15 cellular contexts compared by ENCODE assay signal in the genomic region with DNA sequence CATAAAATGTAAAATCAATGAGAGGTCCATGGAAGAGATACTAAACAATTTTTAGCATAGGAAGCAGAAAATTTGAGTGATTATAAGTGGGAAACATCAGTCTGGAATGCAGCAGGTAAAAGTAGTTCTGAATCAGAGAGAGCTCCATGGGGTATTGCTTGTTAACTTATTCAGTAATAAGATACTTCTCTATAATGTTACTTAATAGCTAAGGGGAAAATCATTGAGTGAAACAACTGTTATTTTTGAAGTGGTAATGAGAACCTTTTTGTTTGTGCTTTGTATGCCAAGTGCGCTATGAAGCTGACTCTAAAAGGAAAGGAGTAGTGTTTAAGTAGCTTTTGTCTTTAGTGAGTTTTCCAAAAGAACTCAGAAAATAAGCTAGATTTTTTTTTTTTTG.
A peak's percentile ranks its signal among the peaks of the same experiment; 100 is the strongest.
DNase-seq lines count a peak whose midpoint lies in the region; ATAC-seq and TF ChIP-seq lines count a peak whose summit lies in the region.
"Had no signal": no experiment of that assay in that cellular context is flagged by ENCODE, and none has a peak within 500 bp of the region (broad histone marks: within the 10 kb centered on the region; RNA-seq: fewer than 3 reads in every experiment).

No MANE protein-coding gene starts in this region.

- H3K4me3 ChIP-seq in HEK293 (ENCODE audit: low read depth, low read length), result no peak overlapping the region

- DNase-seq in NCI-H2196 (lab: John Stamatoyannopoulos, UW; ENCODE audit: unreplicated experiment) (peak; percentile 7), NCI-H2196 treated with DMSO at 0.1 percent for 48 hours (lab: John Stamatoyannopoulos, UW; ENCODE audit: unreplicated experiment) (no peak), caudate nucleus (lab: John Stamatoyannopoulos, UW) (no peak)
- no peak for DNase-seq in activated naive CD8-positive, alpha-beta T cell treated with anti-CD3 and anti-CD28 coated beads for 36 hours
- no peak for DNase-seq in naive thymus-derived CD8-positive, alpha-beta T cell
- DNase-seq: COR-L47, DMS153, HCEC 1CT, NCI-H1694 treated with DMSO at 0.1 percent for 48 hours, NCI-H526 had no signal

- peak overlapping the region; percentile 21 for H3K27ac Mint-ChIP-seq in activated naive CD8-positive, alpha-beta T cell treated with anti-CD3 and anti-CD28 coated beads for 36 hours
- H3K27ac Mint-ChIP-seq in naive thymus-derived CD8-positive, alpha-beta T cell, result peak overlapping the region in 7 of 10 donors; percentile 2 to 66 (median 8)

- POLR2A ChIA-PET in HEK293 (lab: Yijun Ruan, JAX), result no interaction called here
- POLR2A ChIA-PET in naive thymus-derived CD8-positive, alpha-beta T cell (lab: Charles Lee), result interaction anchor here (0.7 kb wide), 1 partner anchor 23 kb away, joined by 3 read pairs; no protein-coding TSS in a partner anchor

- H3K36me3 ChIP-seq in HEK293 (ENCODE audit: control insufficient read depth in 2 of 2, insufficient read depth in 1 of 2, low read length in 2 of 2), result peaks cover 10 to 12% of the 10 kb centered on the region in 2 experiments

- CTCF ChIA-PET in HEK293 (lab: Yijun Ruan, JAX), result interaction anchor here (0.7 kb wide), 1 partner anchor 14 kb away, joined by 3 read pairs; no protein-coding TSS in a partner anchor

- H3K4me3 Mint-ChIP-seq in activated naive CD8-positive, alpha-beta T cell treated with anti-CD3 and anti-CD28 coated beads for 36 hours, result no peak overlapping the region
- H3K4me3 Mint-ChIP-seq in naive thymus-derived CD8-positive, alpha-beta T cell, result no peak overlapping the region
- H3K4me3 Mint-ChIP-seq: CD14-positive monocyte, IgD-negative memory B cell had no signal

- peaks cover 11% of the 10 kb centered on the region for H3K36me3 Mint-ChIP-seq in activated naive CD8-positive, alpha-beta T cell treated with anti-CD3 and anti-CD28 coated beads for 36 hours
- H3K36me3 Mint-ChIP-seq in naive thymus-derived CD8-positive, alpha-beta T cell, result peaks cover 0 to 64% (median 1%) of the 10 kb centered on the region in 3 donors

- no peak for TF ChIP-seq CTCF in HEK293 (tag by site-specific recombination; IDR thresholded peaks at IDR 0.05)

- no peak for ATAC-seq in naive thymus-derived CD8-positive, alpha-beta T cell
- no peak for ATAC-seq in HG03469 (IDR thresholded peaks at IDR 0.05; ENCODE audit: unreplicated experiment)
- no peak for ATAC-seq in activated CD4-positive, CD25-positive, alpha-beta regulatory T cell treated with anti-CD3 and anti-CD28 coated beads, Interleukin-2, amount 50 U/mL, for 24 hours

- H3K9me3 Mint-ChIP-seq in activated naive CD8-positive, alpha-beta T cell treated with anti-CD3 and anti-CD28 coated beads for 36 hours, result no peaks in the 10 kb centered on the region
- H3K9me3 Mint-ChIP-seq in naive thymus-derived CD8-positive, alpha-beta T cell, result no peaks in the 10 kb centered on the region
- H3K9me3 Mint-ChIP-seq: CD14-positive monocyte, IgD-negative memory B cell had no signal

- H3K27ac ChIP-seq in HEK293 (ENCODE audit: extremely low read depth, low read depth, low read length), result no peak overlapping the region
- no peak overlapping the region for H3K27ac ChIP-seq in caudate nucleus (ENCODE audit: low read depth, low read length)

- no peaks in the 10 kb centered on the region for H3K27me3 Mint-ChIP-seq in activated naive CD8-positive, alpha-beta T cell treated with anti-CD3 and anti-CD28 coated beads for 36 hours
- no peaks in the 10 kb centered on the region for H3K27me3 Mint-ChIP-seq in naive thymus-derived CD8-positive, alpha-beta T cell
- H3K27me3 Mint-ChIP-seq: IgD-negative memory B cell had no signal

- H3K9me3 ChIP-seq in HEK293 (ENCODE audit: control insufficient read depth, insufficient read depth, low read depth, low read length), result no peaks in the 10 kb centered on the region

- H3K4me1 Mint-ChIP-seq in activated naive CD8-positive, alpha-beta T cell treated with anti-CD3 and anti-CD28 coated beads for 36 hours, result peaks cover 20% of the 10 kb centered on the region
- H3K4me1 Mint-ChIP-seq in naive thymus-derived CD8-positive, alpha-beta T cell, result peaks cover 8 to 29% (median 19%) of the 10 kb centered on the region in 4 donors
- H3K4me1 Mint-ChIP-seq: CD14-positive monocyte had no signal

- peaks cover 4% of the 10 kb centered on the region; the same call in 1 of the 2 replicates for H3K4me1 ChIP-seq in HEK293 (ENCODE audit: control insufficient read depth, insufficient read depth, low read length)

TF ChIP-seq in HEK293, 187 proteins besides CTCF, POLR2A, EP300 and RAD21 (continues in another document):
- TF ChIP-seq, protein P1, sequence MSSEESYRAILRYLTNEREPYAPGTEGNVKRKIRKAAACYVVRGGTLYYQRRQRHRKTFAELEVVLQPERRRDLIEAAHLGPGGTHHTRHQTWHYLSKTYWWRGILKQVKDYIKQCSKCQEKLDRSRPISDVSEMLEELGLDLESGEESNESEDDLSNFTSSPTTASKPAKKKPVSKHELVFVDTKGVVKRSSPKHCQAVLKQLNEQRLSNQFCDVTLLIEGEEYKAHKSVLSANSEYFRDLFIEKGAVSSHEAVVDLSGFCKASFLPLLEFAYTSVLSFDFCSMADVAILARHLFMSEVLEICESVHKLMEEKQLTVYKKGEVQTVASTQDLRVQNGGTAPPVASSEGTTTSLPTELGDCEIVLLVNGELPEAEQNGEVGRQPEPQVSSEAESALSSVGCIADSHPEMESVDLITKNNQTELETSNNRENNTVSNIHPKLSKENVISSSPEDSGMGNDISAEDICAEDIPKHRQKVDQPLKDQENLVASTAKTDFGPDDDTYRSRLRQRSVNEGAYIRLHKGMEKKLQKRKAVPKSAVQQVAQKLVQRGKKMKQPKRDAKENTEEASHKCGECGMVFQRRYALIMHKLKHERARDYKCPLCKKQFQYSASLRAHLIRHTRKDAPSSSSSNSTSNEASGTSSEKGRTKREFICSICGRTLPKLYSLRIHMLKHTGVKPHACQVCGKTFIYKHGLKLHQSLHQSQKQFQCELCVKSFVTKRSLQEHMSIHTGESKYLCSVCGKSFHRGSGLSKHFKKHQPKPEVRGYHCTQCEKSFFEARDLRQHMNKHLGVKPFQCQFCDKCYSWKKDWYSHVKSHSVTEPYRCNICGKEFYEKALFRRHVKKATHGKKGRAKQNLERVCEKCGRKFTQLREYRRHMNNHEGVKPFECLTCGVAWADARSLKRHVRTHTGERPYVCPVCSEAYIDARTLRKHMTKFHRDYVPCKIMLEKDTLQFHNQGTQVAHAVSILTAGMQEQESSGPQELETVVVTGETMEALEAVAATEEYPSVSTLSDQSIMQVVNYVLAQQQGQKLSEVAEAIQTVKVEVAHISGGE (tag by site-specific recombination; conservative IDR thresholded peaks at IDR 0.05; ENCODE audit: low read depth), result no peak
- no peak for TF ChIP-seq KLF10 (tag by site-specific recombination; IDR thresholded peaks at IDR 0.05)
- TF ChIP-seq, protein P2, sequence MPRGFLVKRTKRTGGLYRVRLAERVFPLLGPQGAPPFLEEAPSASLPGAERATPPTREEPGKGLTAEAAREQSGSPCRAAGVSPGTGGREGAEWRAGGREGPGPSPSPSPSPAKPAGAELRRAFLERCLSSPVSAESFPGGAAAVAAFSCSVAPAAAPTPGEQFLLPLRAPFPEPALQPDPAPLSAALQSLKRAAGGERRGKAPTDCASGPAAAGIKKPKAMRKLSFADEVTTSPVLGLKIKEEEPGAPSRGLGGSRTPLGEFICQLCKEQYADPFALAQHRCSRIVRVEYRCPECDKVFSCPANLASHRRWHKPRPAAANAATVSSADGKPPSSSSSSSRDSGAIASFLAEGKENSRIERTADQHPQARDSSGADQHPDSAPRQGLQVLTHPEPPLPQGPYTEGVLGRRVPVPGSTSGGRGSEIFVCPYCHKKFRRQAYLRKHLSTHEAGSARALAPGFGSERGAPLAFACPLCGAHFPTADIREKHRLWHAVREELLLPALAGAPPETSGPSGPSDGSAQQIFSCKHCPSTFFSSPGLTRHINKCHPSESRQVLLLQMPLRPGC (tag by site-specific recombination; IDR thresholded peaks at IDR 0.05), result no peak
- no peak for TF ChIP-seq ZSCAN30 (tag by site-specific recombination; IDR thresholded peaks at IDR 0.05)
- TF ChIP-seq, protein P3, sequence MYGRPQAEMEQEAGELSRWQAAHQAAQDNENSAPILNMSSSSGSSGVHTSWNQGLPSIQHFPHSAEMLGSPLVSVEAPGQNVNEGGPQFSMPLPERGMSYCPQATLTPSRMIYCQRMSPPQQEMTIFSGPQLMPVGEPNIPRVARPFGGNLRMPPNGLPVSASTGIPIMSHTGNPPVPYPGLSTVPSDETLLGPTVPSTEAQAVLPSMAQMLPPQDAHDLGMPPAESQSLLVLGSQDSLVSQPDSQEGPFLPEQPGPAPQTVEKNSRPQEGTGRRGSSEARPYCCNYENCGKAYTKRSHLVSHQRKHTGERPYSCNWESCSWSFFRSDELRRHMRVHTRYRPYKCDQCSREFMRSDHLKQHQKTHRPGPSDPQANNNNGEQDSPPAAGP (tag by site-specific recombination; IDR thresholded peaks at IDR 0.05), result no peak
- TF ChIP-seq KLF9 (tag by site-specific recombination; IDR thresholded peaks at IDR 0.05; ENCODE audit: low read depth), result no peak
- TF ChIP-seq ZNF292 (tag by site-specific recombination; IDR thresholded peaks at IDR 0.05; ENCODE audit: borderline replicate concordance, low read depth), result no peak
- no peak for TF ChIP-seq OSR2 (tag by site-specific recombination; IDR thresholded peaks at IDR 0.05)
- TF ChIP-seq, protein P4, sequence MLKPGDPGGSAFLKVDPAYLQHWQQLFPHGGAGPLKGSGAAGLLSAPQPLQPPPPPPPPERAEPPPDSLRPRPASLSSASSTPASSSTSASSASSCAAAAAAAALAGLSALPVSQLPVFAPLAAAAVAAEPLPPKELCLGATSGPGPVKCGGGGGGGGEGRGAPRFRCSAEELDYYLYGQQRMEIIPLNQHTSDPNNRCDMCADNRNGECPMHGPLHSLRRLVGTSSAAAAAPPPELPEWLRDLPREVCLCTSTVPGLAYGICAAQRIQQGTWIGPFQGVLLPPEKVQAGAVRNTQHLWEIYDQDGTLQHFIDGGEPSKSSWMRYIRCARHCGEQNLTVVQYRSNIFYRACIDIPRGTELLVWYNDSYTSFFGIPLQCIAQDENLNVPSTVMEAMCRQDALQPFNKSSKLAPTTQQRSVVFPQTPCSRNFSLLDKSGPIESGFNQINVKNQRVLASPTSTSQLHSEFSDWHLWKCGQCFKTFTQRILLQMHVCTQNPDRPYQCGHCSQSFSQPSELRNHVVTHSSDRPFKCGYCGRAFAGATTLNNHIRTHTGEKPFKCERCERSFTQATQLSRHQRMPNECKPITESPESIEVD (tag by site-specific recombination; IDR thresholded peaks at IDR 0.05), result peak; percentile 75
- TF ChIP-seq ZXDB (tag by site-specific recombination; IDR thresholded peaks at IDR 0.05), result no peak
- TF ChIP-seq ZNF416 (tag by site-specific recombination; IDR thresholded peaks at IDR 0.05), result no peak
- TF ChIP-seq ZNF16 (tag by site-specific recombination; IDR thresholded peaks at IDR 0.05; ENCODE audit: low read depth), result no peak
- no peak for TF ChIP-seq ZNF239 (tag by site-specific recombination; IDR thresholded peaks at IDR 0.05)
- peak; percentile 64 for TF ChIP-seq SP7 (tag by site-specific recombination; IDR thresholded peaks at IDR 0.05)
- TF ChIP-seq ZNF146 (tag by site-specific recombination; IDR thresholded peaks at IDR 0.05), result no peak
